Comparison of ENCODE assay signal across 23 cellular contexts in genomic region chr11:83330303-83330702, GRCh38.
"Had no signal": no experiment of that assay in that cellular context is flagged by ENCODE, and none has a peak within 500 bp of the region (broad histone marks: within the 10 kb centered on the region; RNA-seq: fewer than 3 reads in every experiment).

No MANE protein-coding gene starts in this region.

- DNase-seq: colonic mucosa; cortex of kidney; dermis blood vessel endothelial cell; dorsolateral prefrontal cortex; effector CD4-positive, alpha-beta T cell; effector memory CD4-positive, alpha-beta T cell; foreskin keratinocyte; heart left ventricle; hypothalamus; immature natural killer cell; islet precursor cell; kidney; kidney glomerular epithelial cell; left colon; left ventricle myocardium superior; mesenchymal stem cell; mucosa of descending colon; naive B cell; naive thymus-derived CD8-positive, alpha-beta T cell had no signal

- H3K4me2 ChIP-seq: hepatocyte had no signal

- H2AFZ ChIP-seq: hepatocyte had no signal

- H3K4me3 ChIP-seq: colonic mucosa, dorsolateral prefrontal cortex, esophagus muscularis mucosa, gastroesophageal sphincter, heart left ventricle, hepatocyte, mucosa of descending colon had no signal

- H3K79me2 ChIP-seq: hepatocyte had no signal

- H3K36me3 ChIP-seq: colonic mucosa, esophagus muscularis mucosa, gastroesophageal sphincter, heart left ventricle had no signal

- H3K27me3 ChIP-seq: colonic mucosa, dorsolateral prefrontal cortex, esophagus muscularis mucosa, foreskin keratinocyte, gastroesophageal sphincter, heart left ventricle, hepatocyte had no signal

- H3K9me3 ChIP-seq: colonic mucosa, esophagus muscularis mucosa, gastroesophageal sphincter, heart left ventricle, mucosa of descending colon had no signal

- H3K27ac ChIP-seq: colonic mucosa, dorsolateral prefrontal cortex, esophagus muscularis mucosa, foreskin keratinocyte, gastroesophageal sphincter, heart left ventricle, hepatocyte had no signal

- ATAC-seq: foreskin keratinocyte; gastroesophageal sphincter; heart left ventricle; left colon; left lobe of liver; left ventricle myocardium superior; mucosa of descending colon; naive thymus-derived CD8-positive, alpha-beta T cell had no signal

- H3K4me1 ChIP-seq: colonic mucosa, esophagus muscularis mucosa, foreskin keratinocyte, gastroesophageal sphincter, heart left ventricle had no signal
